ENCODE assay signal across 31 cellular contexts in genomic region chr7:146449625-146450024, GRCh38.
A peak's percentile ranks its signal among the peaks of the same experiment; 100 is the strongest.
DNase-seq lines count a peak whose midpoint lies in the region; ATAC-seq, FAIRE-seq and TF ChIP-seq lines count a peak whose summit lies in the region.
"Had no signal": no experiment of that assay in that cellular context is flagged by ENCODE, and none has a peak within 500 bp of the region (broad histone marks: within the 10 kb centered on the region; RNA-seq: fewer than 3 reads in every experiment).

No MANE protein-coding gene starts in this region.

- no peak for ATAC-seq in HG03457 (IDR thresholded peaks at IDR 0.05; ENCODE audit: unreplicated experiment)
- no peak for ATAC-seq in GM19397 (IDR thresholded peaks at IDR 0.05; ENCODE audit: unreplicated experiment)
- ATAC-seq: A549; CD8-positive, alpha-beta T cell had no signal

- no peak for DNase-seq in D721Med (ENCODE audit: insufficient read length, low spot score)
- DNase-seq in activated CD4-positive, alpha-beta T cell treated with anti-CD3 and anti-CD28 coated beads for 1 hour, result no peak
- DNase-seq: 8988T; ACHN; AML-193; BE2C; C1 segment of cervical spinal cord; Caco-2; Calu3; CD4-positive, alpha-beta memory T cell; CD4-positive, alpha-beta T cell; CD4-positive, CD25-positive, alpha-beta regulatory T cell; CD8-positive, alpha-beta memory T cell; CD8-positive, alpha-beta T cell; COR-L47; DMS 273 treated with DMSO at 0.1 percent for 48 hours; DMS153; DMS53; DMS79; DMS79 treated with DMSO at 0.1 percent for 48 hours; DND-41; EL had no signal

- H3K79me2 ChIP-seq in OCI-LY1 (ENCODE audit: insufficient read depth, low read length), result no peaks in the 10 kb centered on the region
- H3K79me2 ChIP-seq in neural cell (replicated peaks; ENCODE audit: insufficient read depth, low read length), result no peaks in the 10 kb centered on the region

- FAIRE-seq in D721Med (lab: Jason Lieb, UNC), result peak; percentile 48
- FAIRE-seq: A549 had no signal

- H3F3A ChIP-seq in OCI-LY1 (ENCODE audit: insufficient read depth, low read length) (no peaks in the 10 kb centered on the region), neural cell (ENCODE audit: insufficient read depth, low read length, poor library complexity, severe bottlenecking) (no peaks in the 10 kb centered on the region)

- H3K27ac ChIP-seq in OCI-LY1 (ENCODE audit: low read depth, low read length, poor library complexity, severe bottlenecking), result no peak overlapping the region
- H3K27ac ChIP-seq in neural cell (ENCODE audit: low read length), result no peak overlapping the region
- H3K27ac ChIP-seq: 22Rv1; A549; BLaER1; BLaER1 treated with 17β-estradiol and CSF1 and Interleukin-3, amounts not matched to agents 10 nM and 100 nM; C4-2B had no signal

- H4K20me1 ChIP-seq in OCI-LY1 (ENCODE audit: insufficient read depth, low read length) (no peaks in the 10 kb centered on the region), neural cell (ENCODE audit: insufficient read depth) (no peaks in the 10 kb centered on the region)
- H4K20me1 ChIP-seq: BLaER1; BLaER1 treated with 17β-estradiol and CSF1 and Interleukin-3, amounts not matched to agents 10 nM and 100 nM had no signal

- no peaks in the 10 kb centered on the region for H3K27me3 ChIP-seq in OCI-LY1 (ENCODE audit: insufficient read depth, low read length)
- no peaks in the 10 kb centered on the region for H3K27me3 ChIP-seq in neural cell (ENCODE audit: insufficient read depth, low read depth, low read length)
- H3K27me3 ChIP-seq: BE2C; BLaER1; BLaER1 treated with 17β-estradiol and CSF1 and Interleukin-3, amounts not matched to agents 10 nM and 100 nM had no signal

- TF ChIP-seq EP300 in neural cell (conservative IDR thresholded peaks at IDR 0.05; ENCODE audit: poor library complexity, severe bottlenecking), result peak; percentile 87

- H3K36me3 ChIP-seq in OCI-LY1 (ENCODE audit: insufficient read depth, low read length) (0 out of 2 replicates have a peak, but pooled peaks cover 4% of the 10 kb centered on the region), neural cell (ENCODE audit: insufficient read depth, low read length) (no peaks in the 10 kb centered on the region)
- H3K36me3 ChIP-seq: BE2C had no signal

- H3K9ac ChIP-seq in OCI-LY1 (ENCODE audit: low read length) (no peak overlapping the region), neural cell (ENCODE audit: low read length) (no peak overlapping the region)
- H3K9ac ChIP-seq: BLaER1; BLaER1 treated with 17β-estradiol and CSF1 and Interleukin-3, amounts not matched to agents 10 nM and 100 nM had no signal

- H2AFZ ChIP-seq in OCI-LY1 (ENCODE audit: low read length) (peak overlapping the region; percentile 4; the same call in 1 of the 2 replicates), neural cell (ENCODE audit: low read depth, low read length) (no peak overlapping the region)

- TF ChIP-seq CTCF in D721Med (IDR thresholded peaks at IDR 0.05; ENCODE audit: insufficient read depth, missing control alignments), result no peak
- TF ChIP-seq CTCF in OCI-LY1 (IDR thresholded peaks at IDR 0.05; ENCODE audit: low read length), result no peak
- TF ChIP-seq CTCF in neural cell (IDR thresholded peaks at IDR 0.05; ENCODE audit: poor library complexity, severe bottlenecking), result no peak

- no peak overlapping the region for H3K4me3 ChIP-seq in OCI-LY1 (ENCODE audit: low read depth, low read length, poor library complexity, severe bottlenecking)
- no peak overlapping the region for H3K4me3 ChIP-seq in neural cell (ENCODE audit: low read length)
- H3K4me3 ChIP-seq: A549, BLaER1 had no signal

- H3K4me1 ChIP-seq in OCI-LY1 (ENCODE audit: insufficient read depth, low read length, severe bottlenecking), result peaks cover 51% of the 10 kb centered on the region
- H3K4me1 ChIP-seq: A549, BE2C, Caco-2 had no signal

- H3K9me2 ChIP-seq in OCI-LY1 (ENCODE audit: low read depth, low read length) (no peaks in the 10 kb centered on the region), neural cell (ENCODE audit: insufficient read depth, low read length) (no peaks in the 10 kb centered on the region)

- H3K4me2 ChIP-seq in OCI-LY1 (ENCODE audit: low read length) (no peak overlapping the region), neural cell (ENCODE audit: low read length) (no peak overlapping the region)
- H3K4me2 ChIP-seq: A549; BLaER1; BLaER1 treated with 17β-estradiol and CSF1 and Interleukin-3, amounts not matched to agents 10 nM and 100 nM had no signal

- TF ChIP-seq RAD21 in neural cell (conservative IDR thresholded peaks at IDR 0.05), result no peak

- peaks cover 20% of the 10 kb centered on the region; the same call in 1 of the 2 replicates for H3K9me3 ChIP-seq in OCI-LY1 (ENCODE audit: low read length)
- no peaks in the 10 kb centered on the region for H3K9me3 ChIP-seq in neural cell (ENCODE audit: low read length)
- H3K9me3 ChIP-seq: A549, BE2C, Caco-2 had no signal

TF ChIP-seq in neural cell, 6 proteins besides CTCF, POLR2A, EP300 and RAD21:
- TF ChIP-seq TAF1 (IDR thresholded peaks at IDR 0.05; ENCODE audit: low read depth) (no peak), MXI1 (conservative IDR thresholded peaks at IDR 0.05; ENCODE audit: poor library complexity, severe bottlenecking) (no peak), POLR2AphosphoS5 (IDR thresholded peaks at IDR 0.05) (peak; percentile 53)
